ENCODE assay signal across 10 cellular contexts in genomic region chr12:15787801-15788200, GRCh38. TPM values are rescaled to one million over a fixed set of nuclear protein-coding genes. Genes with fewer than 3 reads are reported as not detected.
DNase-seq lines count a peak whose midpoint lies in the region; ATAC-seq and TF ChIP-seq lines count a peak whose summit lies in the region.
"Had no signal": no experiment of that assay in that cellular context is flagged by ENCODE, and none has a peak within 500 bp of the region (broad histone marks: within the 10 kb centered on the region; RNA-seq: fewer than 3 reads in every experiment).

No MANE protein-coding gene starts in this region.

- POLR2A ChIA-PET in HEK293T (lab: Yijun Ruan, JAX), result interaction anchor here (0.9 to 3.0 kb wide), 4 partner anchors 7 to 1394 kb away, joined by 3 to 12 read pairs (median 11); no protein-coding TSS in a partner anchor

- TF ChIP-seq POLR2A in transverse colon (IDR thresholded peaks at IDR 0.05), result no peak

- no peaks in the 10 kb centered on the region for H3K9me3 Mint-ChIP-seq in activated T-cell treated with anti-CD3 and anti-CD28 coated beads, Interleukin-2, amount 50 U/mL, for 4 hours
- H3K9me3 Mint-ChIP-seq in brain (peaks cover 0 to 11% (median 4%) of the 10 kb centered on the region in 5 experiments), memory B cell (no peaks in the 10 kb centered on the region)

- no peak for TF ChIP-seq EP300 in transverse colon (IDR thresholded peaks at IDR 0.05; ENCODE audit: low read depth)

- WGBS in transverse colon (ENCODE audit: low coverage in 1 of 2), 2 donors, result 37 to 56% methylated on average over 4 of the region's 4 CpGs

- H3K27ac ChIP-seq in transverse colon, result peak overlapping the region; percentile 94 to 97 (median 97)

- in situ Hi-C loops in transverse colon (cut with MboI; ENCODE audit: low pct_ligation_motif_present in 1 of 4, low pct_unique_long_range_greater_than_20kb in 1 of 4, low sequenced_read_pairs in 3 of 4), result no loop called here

- no peak for ATAC-seq in activated T-cell treated with anti-CD3 and anti-CD28 coated beads, Interleukin-2, amount 50 U/mL, for 4 hours
- ATAC-seq in memory B cell (ENCODE audit: low read depth) (no peak), GM18498 (IDR thresholded peaks at IDR 0.05; ENCODE audit: unreplicated experiment) (no peak)

- peaks cover 56% of the 10 kb centered on the region for H3K27me3 Mint-ChIP-seq in activated T-cell treated with anti-CD3 and anti-CD28 coated beads, Interleukin-2, amount 50 U/mL, for 4 hours (ENCODE audit: low read depth)
- peaks cover 11% of the 10 kb centered on the region for H3K27me3 Mint-ChIP-seq in brain
- peaks cover 12% of the 10 kb centered on the region for H3K27me3 Mint-ChIP-seq in memory B cell

- peak overlapping the region; percentile 85 for H3K4me3 Mint-ChIP-seq in activated T-cell treated with anti-CD3 and anti-CD28 coated beads, Interleukin-2, amount 50 U/mL, for 4 hours
- peak overlapping the region; percentile 87 to 95 (median 92) for H3K4me3 Mint-ChIP-seq in brain
- peak overlapping the region; percentile 96 for H3K4me3 Mint-ChIP-seq in memory B cell

- TF ChIP-seq CTCF in brain (conservative IDR thresholded peaks at IDR 0.05) (no peak), transverse colon (IDR thresholded peaks at IDR 0.05) (no peak)

- H3K27ac Mint-ChIP-seq in brain (peak overlapping the region; percentile 65 to 94 (median 88)), memory B cell (peak overlapping the region; percentile 36)

- peak overlapping the region; percentile 77 to 89 (median 82) for H3K4me3 ChIP-seq in transverse colon

- H3K9me3 ChIP-seq in transverse colon, result no peaks in the 10 kb centered on the region

- peaks cover 17% of the 10 kb centered on the region for H3K4me1 Mint-ChIP-seq in activated T-cell treated with anti-CD3 and anti-CD28 coated beads, Interleukin-2, amount 50 U/mL, for 4 hours (ENCODE audit: low read depth)
- peaks cover 48% of the 10 kb centered on the region for H3K4me1 Mint-ChIP-seq in brain
- H3K4me1 Mint-ChIP-seq in memory B cell, result peaks cover 13% of the 10 kb centered on the region

- no peaks in the 10 kb centered on the region for H3K36me3 Mint-ChIP-seq in activated T-cell treated with anti-CD3 and anti-CD28 coated beads, Interleukin-2, amount 50 U/mL, for 4 hours (ENCODE audit: insufficient read depth)
- peaks cover 7% of the 10 kb centered on the region for H3K36me3 Mint-ChIP-seq in brain
- no peaks in the 10 kb centered on the region for H3K36me3 Mint-ChIP-seq in memory B cell

- H3K27me3 ChIP-seq in transverse colon, result peaks cover 3% of the 10 kb centered on the region

- CTCF ChIA-PET in HEK293T (lab: Yijun Ruan, JAX), result interaction anchor here (1.6 kb wide), 1 partner anchor 15 kb away, joined by 6 read pairs; no protein-coding TSS in a partner anchor

- peaks cover 0 to 49% (median 18%) of the 10 kb centered on the region in 4 donors for H3K4me1 ChIP-seq in transverse colon

- DNase-seq in activated T-cell treated with anti-CD3 and anti-CD28 coated beads, Interleukin-2, amount 50 U/mL, for 4 hours, result no peak
- DNase-seq in activated T-cell treated with anti-CD3 and anti-CD28 coated beads for 4 hours (no peak), memory B cell (ENCODE audit: low spot score in 2 of 2) (no peak), transverse colon (no peak), islet precursor cell (no peak), HEK293T (ENCODE audit: extremely low spot score) (no peak)
- DNase-seq: DMS 273 treated with DMSO at 0.1 percent for 48 hours; stimulated activated naive CD4-positive, alpha-beta T cell treated with Interleukin-2 at 50 U/mL for 16 hours had no signal

- intact Hi-C loops in transverse colon (cut with DNase I; ENCODE audit: low total_unique reads), result no loop called here

- no peaks in the 10 kb centered on the region for H3K36me3 ChIP-seq in transverse colon

TF ChIP-seq in HEK293T, 16 proteins besides CTCF, POLR2A, EP300 and RAD21:
- TF ChIP-seq SUZ12 (IDR thresholded peaks at IDR 0.05) (no peak), LEF1 (IDR thresholded peaks at IDR 0.05; ENCODE audit: borderline replicate concordance) (no peak), HDGF (IDR thresholded peaks at IDR 0.05; ENCODE audit: borderline replicate concordance) (no peak), CTBP1 (IDR thresholded peaks at IDR 0.05; ENCODE audit: borderline replicate concordance) (no peak), ELF4 (IDR thresholded peaks at IDR 0.05) (no peak), ZNF384 (IDR thresholded peaks at IDR 0.05) (no peak), BHLHE40 (IDR thresholded peaks at IDR 0.05; ENCODE audit: borderline replicate concordance) (no peak), NFRKB (IDR thresholded peaks at IDR 0.05) (no peak), FOXM1 (IDR thresholded peaks at IDR 0.05; ENCODE audit: borderline replicate concordance) (no peak), ARNT (IDR thresholded peaks at IDR 0.05) (no peak), TARDBP (IDR thresholded peaks at IDR 0.05) (no peak), SP1 (IDR thresholded peaks at IDR 0.05) (no peak), L3MBTL2 (conservative IDR thresholded peaks at IDR 0.05) (no peak), FOXA1 (IDR thresholded peaks at IDR 0.05) (no peak), FOXK2 (IDR thresholded peaks at IDR 0.05) (no peak)
- TF ChIP-seq, protein P1, sequence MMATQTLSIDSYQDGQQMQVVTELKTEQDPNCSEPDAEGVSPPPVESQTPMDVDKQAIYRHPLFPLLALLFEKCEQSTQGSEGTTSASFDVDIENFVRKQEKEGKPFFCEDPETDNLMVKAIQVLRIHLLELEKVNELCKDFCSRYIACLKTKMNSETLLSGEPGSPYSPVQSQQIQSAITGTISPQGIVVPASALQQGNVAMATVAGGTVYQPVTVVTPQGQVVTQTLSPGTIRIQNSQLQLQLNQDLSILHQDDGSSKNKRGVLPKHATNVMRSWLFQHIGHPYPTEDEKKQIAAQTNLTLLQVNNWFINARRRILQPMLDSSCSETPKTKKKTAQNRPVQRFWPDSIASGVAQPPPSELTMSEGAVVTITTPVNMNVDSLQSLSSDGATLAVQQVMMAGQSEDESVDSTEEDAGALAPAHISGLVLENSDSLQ (IDR thresholded peaks at IDR 0.05), result no peak

RNA-seq across cellular contexts. Expression of gene EPS8, which starts 1.4 kb away (rescaled TPM):
- 1 to 10 TPM in 1 of 3 donors, under 1 TPM in 2; 0.73 to 1.4 (median 0.95) TPM for total RNA-seq in activated T-cell treated with anti-CD3 and anti-CD28 coated beads, Interleukin-2, amount 50 U/mL, for 4 hours
- polyA plus RNA-seq in brain (ENCODE audit: insufficient read depth, low read depth, low replicate concordance), result 13.0 TPM
- total RNA-seq in transverse colon, result 100 to 1,000 TPM in 3 of 4 donors, 10 to 100 TPM in 1; 55.1 to 180 (median 140) TPM

Comparison
In these comparisons a context has a peak if more than half of its experiments do, and no peak if none do; other contexts are left out.
1. RNA of gene EPS8, which starts 1.4 kb away (total RNA-seq): 55.1 to 180 TPM in transverse colon; 0.73 to 1.4 TPM in activated T-cell treated with anti-CD3 and anti-CD28 coated beads, Interleukin-2, amount 50 U/mL, for 4 hours; every median in the first group is over 10 times any median in the second.
2. Peak in every context shown above with its lines, with median percentiles within 50 percentile points of each other: H3K4me3 Mint-ChIP-seq.